Comparison of ENCODE assay signal across 9 cellular contexts in the genomic region with DNA sequence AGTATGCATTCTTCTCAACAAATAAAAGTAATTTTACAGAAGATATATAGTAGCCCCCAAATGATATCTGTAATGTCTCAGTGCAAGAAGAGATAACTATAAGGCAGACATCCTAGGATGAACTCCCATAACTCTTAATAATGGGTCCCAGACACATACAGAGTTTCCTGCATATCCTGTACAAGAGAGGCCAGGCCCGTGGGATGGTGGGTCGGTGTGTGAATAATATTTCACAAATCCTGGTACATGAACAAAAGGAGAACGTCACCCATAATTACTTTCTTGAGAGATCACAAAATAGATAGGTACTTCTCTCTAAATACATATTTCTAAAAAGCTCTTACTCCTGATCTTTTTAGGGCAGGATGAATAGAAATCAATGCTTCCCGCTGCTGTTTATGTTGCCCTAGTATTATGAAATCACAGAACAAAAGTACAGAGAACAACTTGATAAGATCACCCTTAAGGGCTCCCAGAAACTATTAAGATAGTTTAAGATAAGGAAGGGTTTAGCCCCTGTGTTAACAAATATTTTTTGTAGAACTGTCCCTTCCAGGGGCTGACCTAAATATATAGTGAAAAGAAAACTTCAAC. TPM values are rescaled to one million over a fixed set of nuclear protein-coding genes. Genes with fewer than 3 reads are reported as not detected.
DNase-seq lines count a peak whose midpoint lies in the region; ATAC-seq and TF ChIP-seq lines count a peak whose summit lies in the region.
"Had no signal": no experiment of that assay in that cellular context is flagged by ENCODE, and none has a peak within 500 bp of the region (broad histone marks: within the 10 kb centered on the region; RNA-seq: fewer than 3 reads in every experiment).

No MANE protein-coding gene starts in this region.

- peak overlapping the region; percentile 29 to 95 (median 94) for H3K27ac ChIP-seq in gastroesophageal sphincter

- H3K36me3 Mint-ChIP-seq in T-cell, result no peaks in the 10 kb centered on the region

- H3K27me3 ChIP-seq in gastroesophageal sphincter (no peaks in the 10 kb centered on the region), skeletal muscle satellite cell (ENCODE audit: control insufficient read depth, insufficient read depth, low read length) (no peaks in the 10 kb centered on the region)

- H3K9me3 ChIP-seq in gastroesophageal sphincter, result no peaks in the 10 kb centered on the region
- no peaks in the 10 kb centered on the region for H3K9me3 ChIP-seq in skeletal muscle satellite cell (replicated peaks; ENCODE audit: low read length)

- CTCF ChIA-PET in T-cell (lab: Charles Lee), result interaction anchor here in 1 of 2 donors (0.6 to 0.8 kb wide), 3 partner anchors 176 to 1129 kb away, joined by 3 to 4 read pairs (median 3); no protein-coding TSS in a partner anchor

- peak overlapping the region in 2 of 3 donors; percentile 42 to 54 for H3K4me3 Mint-ChIP-seq in T-cell

- H3K4me3 ChIP-seq in gastroesophageal sphincter (peak overlapping the region; percentile 28 to 89), skeletal muscle satellite cell (ENCODE audit: low read length) (peak overlapping the region; percentile 73)

- ATAC-seq in T-cell (replicated peaks in 1 of 4) (no peak), gastroesophageal sphincter (no peak)

- TF ChIP-seq POLR2A in gastroesophageal sphincter (IDR thresholded peaks at IDR 0.05), result no peak

- TF ChIP-seq EP300 in gastroesophageal sphincter (IDR thresholded peaks at IDR 0.05), result no peak

- H3K4me1 ChIP-seq in gastroesophageal sphincter (peaks cover 0 to 82% (median 25%) of the 10 kb centered on the region in 3 donors), skeletal muscle satellite cell (ENCODE audit: control insufficient read depth, insufficient read depth, low read length) (peaks cover 52% of the 10 kb centered on the region)

- no peak for TF ChIP-seq CTCF in gastroesophageal sphincter (IDR thresholded peaks at IDR 0.05)

- POLR2A ChIA-PET in T-cell (lab: Charles Lee), result interaction anchor here in 1 of 2 donors (0.5 to 0.6 kb wide), 2 partner anchors 32 to 755 kb away, joined by 3 to 6 read pairs; no protein-coding TSS in a partner anchor

- no peaks in the 10 kb centered on the region for H3K9me3 Mint-ChIP-seq in T-cell

- peaks cover 40 to 70% (median 46%) of the 10 kb centered on the region in 3 donors for H3K4me1 Mint-ChIP-seq in T-cell

- no peaks in the 10 kb centered on the region for H3K27me3 Mint-ChIP-seq in T-cell

- H3K27ac Mint-ChIP-seq in T-cell, result peak overlapping the region; percentile 44 to 55

- DNase-seq in HCEC 1CT, result peak; percentile 50
- no peak for DNase-seq in T-cell
- no peak for DNase-seq in A172 (ENCODE audit: low spot score)
- no peak for DNase-seq in NOMO-1 treated with DMSO at 0.1 percent for 48 hours (lab: John Stamatoyannopoulos, UW; ENCODE audit: unreplicated experiment)
- no peak for DNase-seq in NAMALWA (ENCODE audit: low spot score)
- DNase-seq in GF-D8 (lab: John Stamatoyannopoulos, UW), result no peak
- DNase-seq: T-helper 2 cell had no signal

- H3K9ac ChIP-seq in skeletal muscle satellite cell (ENCODE audit: low read depth, low read length), result peak overlapping the region; percentile 86

- 7 to 21% methylated on average over 4 of the region's 4 CpGs for WGBS in gastroesophageal sphincter (ENCODE audit: low coverage in 1 of 2), 2 donors

- H3K36me3 ChIP-seq in gastroesophageal sphincter (peaks cover 0 to 8% of the 10 kb centered on the region in 2 donors), skeletal muscle satellite cell (ENCODE audit: insufficient read depth, low read length) (peaks cover 56% of the 10 kb centered on the region)

- H3K4me2 ChIP-seq in skeletal muscle satellite cell (ENCODE audit: low read length), result peak overlapping the region; percentile 98

RNA-seq across cellular contexts. Expression of gene IRS1, which starts 5.4 kb away (rescaled TPM):
- total RNA-seq in T-cell (1 to 10 TPM; 3.7 to 8.7 (median 6.7) TPM), gastroesophageal sphincter (10 to 100 TPM; 17.4 to 39.0 (median 25.3) TPM)
- 35.8 and 38.5 TPM in 2 replicates for total RNA-seq in skeletal muscle satellite cell (2012; rRNA removed)
- total RNA-seq in A172 (2014; rRNA removed; shearing (Covaris generic)), result 6.6 and 7.0 TPM in 2 replicates

RNA-seq across cellular contexts. Expression of gene RHBDD1, which starts 41.7 kb away (rescaled TPM):
- 10 to 100 TPM; 41.0 to 53.2 (median 47.8) TPM for total RNA-seq in T-cell
- 10 to 100 TPM; 22.2 to 35.2 (median 24.7) TPM for total RNA-seq in gastroesophageal sphincter
- total RNA-seq in skeletal muscle satellite cell (2012; rRNA removed), result 18.3 and 19.2 TPM in 2 replicates
- 3.9 and 5.1 TPM in 2 replicates for total RNA-seq in A172 (2014; rRNA removed; shearing (Covaris generic))
